In the genomic region with DNA sequence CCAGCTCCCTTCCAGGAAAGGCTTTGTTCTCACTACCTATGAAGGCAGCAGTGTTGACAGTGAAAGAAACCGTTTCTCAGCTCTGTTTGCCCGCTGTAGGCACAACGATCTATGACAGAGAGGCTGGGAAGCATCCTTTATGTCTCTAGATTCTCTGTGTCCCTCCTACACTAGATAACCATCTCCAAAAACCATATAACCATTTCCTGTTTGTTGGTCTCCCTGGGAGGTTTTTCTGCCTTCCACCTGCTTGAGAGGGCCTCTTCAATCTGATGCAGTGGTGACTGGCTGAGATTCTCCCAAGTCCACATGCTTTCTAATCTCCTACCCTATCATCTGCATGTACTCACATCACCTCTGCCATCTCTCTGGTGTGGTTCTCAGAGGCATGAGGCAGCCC, we compare ENCODE assay signal across 12 cellular contexts. TPM values are rescaled to one million over a fixed set of nuclear protein-coding genes. Genes with fewer than 3 reads are reported as not detected.
DNase-seq lines count a peak whose midpoint lies in the region; ATAC-seq and TF ChIP-seq lines count a peak whose summit lies in the region.
"Had no signal": no experiment of that assay in that cellular context is flagged by ENCODE, and none has a peak within 500 bp of the region (broad histone marks: within the 10 kb centered on the region; RNA-seq: fewer than 3 reads in every experiment).

No MANE protein-coding gene starts in this region.

- H3K4me3 ChIP-seq in tibial artery (no peak overlapping the region), mammary epithelial cell (replicated peaks in 1 of 3; ENCODE audit: insufficient read depth in 1 of 3, low read depth in 2 of 3, low read length in 3 of 3) (no peak overlapping the region)
- H3K4me3 ChIP-seq: stomach had no signal

- H3K9me3 ChIP-seq in T-helper 17 cell (ENCODE audit: control insufficient read depth, low read length, poor library complexity, severe bottlenecking) = no peaks in the 10 kb centered on the region
- H3K9me3 ChIP-seq in tibial artery = no peaks in the 10 kb centered on the region
- no peaks in the 10 kb centered on the region for H3K9me3 ChIP-seq in mammary epithelial cell (replicated peaks; ENCODE audit: insufficient read depth, low read length)
- H3K9me3 ChIP-seq: stomach had no signal

- H3K36me3 ChIP-seq in tibial artery = peaks cover 20 to 96% (median 70%) of the 10 kb centered on the region in 3 donors
- peaks cover 4% of the 10 kb centered on the region for H3K36me3 ChIP-seq in mammary epithelial cell (ENCODE audit: insufficient read depth, low read length)

- no peaks in the 10 kb centered on the region for H3K9me3 Mint-ChIP-seq in activated T-cell treated with anti-CD3 and anti-CD28 coated beads, Interleukin-2, amount 50 U/mL, for 24 hours
- no peaks in the 10 kb centered on the region for H3K9me3 Mint-ChIP-seq in activated naive CD8-positive, alpha-beta T cell treated with anti-CD3 and anti-CD28 coated beads, Interleukin-2, amount 10 ng/mL, durations not matched to agents 7 days and 5 days
- H3K9me3 Mint-ChIP-seq in stimulated activated naive CD8-positive, alpha-beta T cell treated with anti-CD3 and anti-CD28 coated beads, Interleukin-15, Interleukin-2, amounts not matched to agents 100 ng/mL and 50 ng/mL, for 24 hours = no peaks in the 10 kb centered on the region

- peaks cover 30% of the 10 kb centered on the region for H3K4me1 Mint-ChIP-seq in activated T-cell treated with anti-CD3 and anti-CD28 coated beads, Interleukin-2, amount 50 U/mL, for 24 hours (ENCODE audit: low read depth)
- H3K4me1 Mint-ChIP-seq in T-helper 17 cell = peaks cover 21% of the 10 kb centered on the region
- peaks cover 39% of the 10 kb centered on the region for H3K4me1 Mint-ChIP-seq in activated naive CD8-positive, alpha-beta T cell treated with anti-CD3 and anti-CD28 coated beads, Interleukin-2, amount 10 ng/mL, durations not matched to agents 7 days and 5 days
- peaks cover 32% of the 10 kb centered on the region for H3K4me1 Mint-ChIP-seq in stimulated activated naive CD8-positive, alpha-beta T cell treated with anti-CD3 and anti-CD28 coated beads, Interleukin-15, Interleukin-2, amounts not matched to agents 100 ng/mL and 50 ng/mL, for 24 hours (ENCODE audit: low read depth)

- in situ Hi-C loops in mammary epithelial cell (cut with MboI; ENCODE audit: low sequenced_read_pairs in 2 of 2) = no loop called here

- peaks cover 80% of the 10 kb centered on the region for H3K36me3 Mint-ChIP-seq in activated T-cell treated with anti-CD3 and anti-CD28 coated beads, Interleukin-2, amount 50 U/mL, for 24 hours (ENCODE audit: low read depth)
- H3K36me3 Mint-ChIP-seq in T-helper 17 cell (ENCODE audit: low read depth) = peaks cover 12% of the 10 kb centered on the region
- peaks cover 47% of the 10 kb centered on the region for H3K36me3 Mint-ChIP-seq in activated naive CD8-positive, alpha-beta T cell treated with anti-CD3 and anti-CD28 coated beads, Interleukin-2, amount 10 ng/mL, durations not matched to agents 7 days and 5 days
- H3K36me3 Mint-ChIP-seq in stimulated activated naive CD8-positive, alpha-beta T cell treated with anti-CD3 and anti-CD28 coated beads, Interleukin-15, Interleukin-2, amounts not matched to agents 100 ng/mL and 50 ng/mL, for 24 hours (ENCODE audit: low read depth) = peaks cover 64% of the 10 kb centered on the region

- H3K9ac ChIP-seq in mammary epithelial cell (ENCODE audit: insufficient read depth, low read length) = no peak overlapping the region

- H3K79me2 ChIP-seq in mammary epithelial cell (ENCODE audit: insufficient read depth, low read length) = no peaks in the 10 kb centered on the region

- no TSS peak for BruUV-seq in mammary epithelial cell (replicated peaks; lab: Mats Ljungman, UMichigan)

- no peak overlapping the region for H3K4me2 ChIP-seq in mammary epithelial cell (ENCODE audit: insufficient read depth, low read depth, low read length)

- H3K27ac Mint-ChIP-seq in activated T-cell treated with anti-CD3 and anti-CD28 coated beads, Interleukin-2, amount 50 U/mL, for 24 hours = peak overlapping the region; percentile 82
- peak overlapping the region; percentile 80 for H3K27ac Mint-ChIP-seq in T-helper 17 cell
- peak overlapping the region; percentile 82 for H3K27ac Mint-ChIP-seq in activated naive CD8-positive, alpha-beta T cell treated with anti-CD3 and anti-CD28 coated beads, Interleukin-2, amount 10 ng/mL, durations not matched to agents 7 days and 5 days
- H3K27ac Mint-ChIP-seq in stimulated activated naive CD8-positive, alpha-beta T cell treated with anti-CD3 and anti-CD28 coated beads, Interleukin-15, Interleukin-2, amounts not matched to agents 100 ng/mL and 50 ng/mL, for 24 hours = peak overlapping the region; percentile 2

- H3K27ac ChIP-seq in tibial artery = no peak overlapping the region
- no peak overlapping the region for H3K27ac ChIP-seq in mammary epithelial cell (ENCODE audit: insufficient read depth, low read depth, low read length)
- H3K27ac ChIP-seq: stomach had no signal

- intact Hi-C loops in tibial artery (cut with DNase I; ENCODE audit: low total_unique reads) (no loop called here), sciatic nerve (cut with DNase I) (no loop called here), mammary epithelial cell (cut with micrococcal nuclease) (no loop called here)

- TF ChIP-seq CTCF in tibial artery (IDR thresholded peaks at IDR 0.05) = no peak
- TF ChIP-seq CTCF in mammary epithelial cell (conservative IDR thresholded peaks at IDR 0.05 in 1 of 2, IDR thresholded peaks at IDR 0.05 in 1 of 2; ENCODE audit: extremely low read depth in 1 of 2, insufficient read depth in 1 of 2, low read depth in 1 of 2, low read length in 2 of 2) = no peak

- H2AFZ ChIP-seq in mammary epithelial cell (ENCODE audit: low read depth, low read length) = no peak overlapping the region

- no peak for DNase-seq in activated T-cell treated with anti-CD3 and anti-CD28 coated beads, Interleukin-2, amount 50 U/mL, for 24 hours
- DNase-seq in activated T-cell treated with anti-CD3 and anti-CD28 coated beads, Interleukin-2, amount 50 U/mL, for 1 hour = no peak
- DNase-seq in T-helper 17 cell (no peak), tibial artery (no peak), sciatic nerve (ENCODE audit: low spot score) (no peak), mammary epithelial cell (no peak)
- DNase-seq in activated naive CD8-positive, alpha-beta T cell treated with anti-CD3 and anti-CD28 coated beads, Interleukin-2, amount 10 ng/mL, durations not matched to agents 7 days and 5 days = peak; percentile 36
- DNase-seq: anterior cingulate cortex, dermis blood vessel endothelial cell, NCI-H1694, stomach had no signal

- H4K20me1 ChIP-seq in mammary epithelial cell (ENCODE audit: insufficient read depth, low read length) = no peaks in the 10 kb centered on the region

- no peaks in the 10 kb centered on the region for H3K27me3 Mint-ChIP-seq in activated T-cell treated with anti-CD3 and anti-CD28 coated beads, Interleukin-2, amount 50 U/mL, for 24 hours
- H3K27me3 Mint-ChIP-seq in T-helper 17 cell = no peaks in the 10 kb centered on the region
- H3K27me3 Mint-ChIP-seq in activated naive CD8-positive, alpha-beta T cell treated with anti-CD3 and anti-CD28 coated beads, Interleukin-2, amount 10 ng/mL, durations not matched to agents 7 days and 5 days = no peaks in the 10 kb centered on the region
- no peaks in the 10 kb centered on the region for H3K27me3 Mint-ChIP-seq in stimulated activated naive CD8-positive, alpha-beta T cell treated with anti-CD3 and anti-CD28 coated beads, Interleukin-15, Interleukin-2, amounts not matched to agents 100 ng/mL and 50 ng/mL, for 24 hours

- peak; percentile 89 for ATAC-seq in T-helper 17 cell
- peak; percentile 90 for ATAC-seq in activated naive CD8-positive, alpha-beta T cell treated with anti-CD3 and anti-CD28 coated beads, Interleukin-2, amount 10 ng/mL, durations not matched to agents 7 days and 5 days (ENCODE audit: low read depth)
- ATAC-seq in sciatic nerve = no peak

- CTCF ChIA-PET in mammary epithelial cell (lab: Charles Lee; ENCODE audit: low non-redundant PET) = no interaction called here

- H3K27me3 ChIP-seq in tibial artery = no peaks in the 10 kb centered on the region
- no peaks in the 10 kb centered on the region for H3K27me3 ChIP-seq in mammary epithelial cell (ENCODE audit: insufficient read depth, low read length)
- H3K27me3 ChIP-seq: stomach had no signal

- no peak overlapping the region for H3K4me3 Mint-ChIP-seq in activated T-cell treated with anti-CD3 and anti-CD28 coated beads, Interleukin-2, amount 50 U/mL, for 24 hours
- H3K4me3 Mint-ChIP-seq in T-helper 17 cell = peak overlapping the region; percentile 60
- peak overlapping the region; percentile 37 for H3K4me3 Mint-ChIP-seq in activated naive CD8-positive, alpha-beta T cell treated with anti-CD3 and anti-CD28 coated beads, Interleukin-2, amount 10 ng/mL, durations not matched to agents 7 days and 5 days
- H3K4me3 Mint-ChIP-seq in stimulated activated naive CD8-positive, alpha-beta T cell treated with anti-CD3 and anti-CD28 coated beads, Interleukin-15, Interleukin-2, amounts not matched to agents 100 ng/mL and 50 ng/mL, for 24 hours = no peak overlapping the region

- dilution Hi-C loops in mammary epithelial cell (cut with HindIII; ENCODE audit: low sequenced_read_pairs) = no loop called here

- POLR2A ChIA-PET in activated naive CD8-positive, alpha-beta T cell treated with anti-CD3 and anti-CD28 coated beads, Interleukin-2, amount 10 ng/mL, durations not matched to agents 7 days and 5 days (lab: Charles Lee) = interaction anchor here (1.0 to 2.0 kb wide), 3 partner anchors 12 to 32 kb away, joined by 3 to 8 read pairs (median 6); partner anchors contain the start of genes TBC1D22B and TMEM217

- H3K4me1 ChIP-seq in tibial artery (peaks cover 0 to 2% (median 1%) of the 10 kb centered on the region in 4 donors), mammary epithelial cell (ENCODE audit: insufficient read depth, low read length) (no peaks in the 10 kb centered on the region)
- H3K4me1 ChIP-seq: stomach had no signal

- 100% methylated on average over 3 of the region's 3 CpGs for WGBS in mammary epithelial cell (ENCODE audit: low coverage, missing lambda C conversion rate)

RNA-seq across cellular contexts. Expression of gene TMEM217, which starts 32.0 kb away (rescaled TPM):
- total RNA-seq in T-helper 17 cell (1 to 10 TPM in 1 of 2 donors, under 1 TPM in 1; 0.37 to 2.0 TPM), sciatic nerve (1.6 TPM), mammary epithelial cell (1 to 10 TPM; 1.7 to 4.2 TPM)
- 1 to 10 TPM; 1.4 to 2.0 TPM for total RNA-seq in activated naive CD8-positive, alpha-beta T cell treated with anti-CD3 and anti-CD28 coated beads, Interleukin-2, amount 10 ng/mL, durations not matched to agents 7 days and 5 days
- polyA plus RNA-seq in mammary epithelial cell = 1.1 TPM
- polyA minus RNA-seq in mammary epithelial cell = 5.6 TPM

RNA-seq across cellular contexts. Expression of gene TBC1D22B, which starts 32.4 kb away (rescaled TPM):
- total RNA-seq in T-helper 17 cell (10 to 100 TPM; 11.2 to 11.9 TPM), sciatic nerve (10.0 TPM), mammary epithelial cell (10 to 100 TPM in 1 of 2 donors, 1 to 10 TPM in 1; 9.3 to 10.4 TPM)
- 10 to 100 TPM; 13.8 to 14.7 TPM for total RNA-seq in activated naive CD8-positive, alpha-beta T cell treated with anti-CD3 and anti-CD28 coated beads, Interleukin-2, amount 10 ng/mL, durations not matched to agents 7 days and 5 days
- 5.7 TPM for polyA plus RNA-seq in mammary epithelial cell
- 8.7 TPM for polyA minus RNA-seq in mammary epithelial cell

Comparison
In these comparisons a context has a peak if more than half of its experiments do, and no peak if none do; other contexts are left out.
1. H3K27ac Mint-ChIP-seq: peak in every context shown above with its lines; median percentile 82 in activated T-cell treated with anti-CD3 and anti-CD28 coated beads, Interleukin-2, amount 50 U/mL, for 24 hours; 82 in activated naive CD8-positive, alpha-beta T cell treated with anti-CD3 and anti-CD28 coated beads, Interleukin-2, amount 10 ng/mL, durations not matched to agents 7 days and 5 days; 80 in T-helper 17 cell; 2 in stimulated activated naive CD8-positive, alpha-beta T cell treated with anti-CD3 and anti-CD28 coated beads, Interleukin-15, Interleukin-2, amounts not matched to agents 100 ng/mL and 50 ng/mL, for 24 hours.
2. H3K4me3 Mint-ChIP-seq: peak in T-helper 17 cell (single experiment) and activated naive CD8-positive, alpha-beta T cell treated with anti-CD3 and anti-CD28 coated beads, Interleukin-2, amount 10 ng/mL, durations not matched to agents 7 days and 5 days (single experiment); none in activated T-cell treated with anti-CD3 and anti-CD28 coated beads, Interleukin-2, amount 50 U/mL, for 24 hours (single experiment) and stimulated activated naive CD8-positive, alpha-beta T cell treated with anti-CD3 and anti-CD28 coated beads, Interleukin-15, Interleukin-2, amounts not matched to agents 100 ng/mL and 50 ng/mL, for 24 hours (single experiment).